In genomic region chr2:113320106-113320505, GRCh38 we compare ENCODE assay signal across 1 cellular context. TPM values are rescaled to one million over a fixed set of nuclear protein-coding genes. Genes with fewer than 3 reads are reported as not detected.
"Had no signal": no experiment of that assay in that cellular context is flagged by ENCODE, and none has a peak within 500 bp of the region (broad histone marks: within the 10 kb centered on the region; RNA-seq: fewer than 3 reads in every experiment).

No MANE protein-coding gene starts in this region.

RNA-seq across cellular contexts. Expression of gene PAX8, which starts 41.4 kb away (rescaled TPM):
- total RNA-seq: H1 had no signal
